In genomic region chr17:80790021-80790765, GRCh38 we compare ENCODE assay signal across 8 cellular contexts.
DNase-seq lines count a peak whose midpoint lies in the region; ATAC-seq lines count a peak whose summit lies in the region.

No MANE protein-coding gene starts in this region.

- peaks cover 53% of the 10 kb centered on the region for H3K36me3 Mint-ChIP-seq in activated naive CD8-positive, alpha-beta T cell treated with anti-CD3 and anti-CD28 coated beads, Interleukin-2, amount 50 U/mL, for 24 hours (ENCODE audit: low read depth)

- peak overlapping the region; percentile 74 for H3K4me3 Mint-ChIP-seq in activated naive CD8-positive, alpha-beta T cell treated with anti-CD3 and anti-CD28 coated beads, Interleukin-2, amount 50 U/mL, for 24 hours

- ATAC-seq in GM18498 (IDR thresholded peaks at IDR 0.05; ENCODE audit: unreplicated experiment) = peak; percentile 65
- peak; percentile 74 for ATAC-seq in HG03095 (IDR thresholded peaks at IDR 0.05; ENCODE audit: unreplicated experiment)
- peak; percentile 38 for ATAC-seq in activated naive CD8-positive, alpha-beta T cell treated with anti-CD3 and anti-CD28 coated beads, Interleukin-2, amount 50 U/mL, for 24 hours
- no peak for ATAC-seq in HG03439 (IDR thresholded peaks at IDR 0.05; ENCODE audit: unreplicated experiment)

- no peaks in the 10 kb centered on the region for H3K27me3 Mint-ChIP-seq in activated naive CD8-positive, alpha-beta T cell treated with anti-CD3 and anti-CD28 coated beads, Interleukin-2, amount 50 U/mL, for 24 hours

- peaks cover 13% of the 10 kb centered on the region for H3K9me3 Mint-ChIP-seq in activated naive CD8-positive, alpha-beta T cell treated with anti-CD3 and anti-CD28 coated beads, Interleukin-2, amount 50 U/mL, for 24 hours

- peak overlapping the region; percentile 97 for H3K27ac Mint-ChIP-seq in activated naive CD8-positive, alpha-beta T cell treated with anti-CD3 and anti-CD28 coated beads, Interleukin-2, amount 50 U/mL, for 24 hours

- H3K4me1 Mint-ChIP-seq in activated naive CD8-positive, alpha-beta T cell treated with anti-CD3 and anti-CD28 coated beads, Interleukin-2, amount 50 U/mL, for 24 hours = peaks cover 88% of the 10 kb centered on the region

- DNase-seq in activated naive CD8-positive, alpha-beta T cell treated with anti-CD3 and anti-CD28 coated beads, Interleukin-2, amount 50 U/mL, for 24 hours = peak; percentile 34
- DNase-seq in renal cortical epithelial cell (ENCODE audit: low read depth) (peak; percentile 9), A172 (ENCODE audit: low spot score) (no peak), SK-N-DZ (ENCODE audit: low spot score) (no peak), RKO (ENCODE audit: low spot score) (no peak)

Comparison
In these comparisons a context has a peak if more than half of its experiments do, and no peak if none do; other contexts are left out.
1. DNase-seq: peak in activated naive CD8-positive, alpha-beta T cell treated with anti-CD3 and anti-CD28 coated beads, Interleukin-2, amount 50 U/mL, for 24 hours (single experiment) and renal cortical epithelial cell (single experiment); none in A172 (single experiment), SK-N-DZ (single experiment) and RKO (single experiment).